In the genomic region with DNA sequence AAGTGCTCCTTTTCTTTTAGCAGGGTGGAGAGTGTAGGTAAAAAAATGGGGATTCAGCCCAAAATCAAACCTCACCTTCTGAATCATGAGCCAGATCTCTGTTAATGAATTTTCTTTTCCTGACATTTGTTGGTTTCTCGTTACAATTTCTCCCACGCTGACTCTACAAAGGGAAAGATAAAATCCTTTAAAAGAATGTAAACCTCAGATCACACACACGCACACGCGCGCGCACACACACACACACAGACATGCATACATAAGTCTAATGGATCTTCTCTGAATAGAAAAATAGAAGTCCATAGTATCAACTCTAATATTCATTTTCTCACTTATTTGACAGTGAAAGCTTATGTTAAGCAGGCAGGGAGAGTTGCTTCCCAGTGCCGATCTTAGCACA, we compare ENCODE assay signal across 1 cellular context.
TF ChIP-seq lines count a peak whose summit lies in the region.

No MANE protein-coding gene starts in this region.

TF ChIP-seq in HCT116, 20 proteins besides CTCF, POLR2A, EP300 and RAD21 (continued from another document):
- no peak for TF ChIP-seq FOSL1 (IDR thresholded peaks at IDR 0.05; ENCODE audit: low read depth)
- TF ChIP-seq SRF (IDR thresholded peaks at IDR 0.05; ENCODE audit: low read depth): no peak
- no peak for TF ChIP-seq ELF1 (IDR thresholded peaks at IDR 0.05; ENCODE audit: borderline replicate concordance, low read depth)
- TF ChIP-seq JUND (IDR thresholded peaks at IDR 0.05): no peak
